Comparison of ENCODE assay signal across 1 cellular context in genomic region chr17:44095647-44096496, GRCh38.
TF ChIP-seq lines count a peak whose summit lies in the region.

No MANE protein-coding gene starts in this region.

TF ChIP-seq in K562, 482 proteins besides CTCF, POLR2A, EP300 and RAD21 (continued from another document and continues in another):
- no peak for TF ChIP-seq ATF6 (CRISPR knock-in tag; IDR thresholded peaks at IDR 0.05)
- peak in 1 of 2 experiments; percentile 57; a peak in 1 of 4 replicates for TF ChIP-seq NONO (IDR thresholded peaks at IDR 0.05; ENCODE audit: low read depth in 2 of 2, low read length in 1 of 2)
- TF ChIP-seq CHD7 (IDR thresholded peaks at IDR 0.05; ENCODE audit: low read depth, low read length): no peak
- TF ChIP-seq MGA (IDR thresholded peaks at IDR 0.05): no peak; the same call in 1 of the 2 replicates
- TF ChIP-seq RBM25 (IDR thresholded peaks at IDR 0.05; ENCODE audit: low read depth, low read length, severe bottlenecking): no peak
- no peak for TF ChIP-seq FIP1L1 (IDR thresholded peaks at IDR 0.05; ENCODE audit: low read depth, low read length, poor library complexity, severe bottlenecking)
- TF ChIP-seq MXI1 (IDR thresholded peaks at IDR 0.05; ENCODE audit: low read depth, low read length): no peak; the same call in 1 of the 2 replicates
- TF ChIP-seq NCOR1 (IDR thresholded peaks at IDR 0.05): peak; percentile 79
- TF ChIP-seq RNF2 (IDR thresholded peaks at IDR 0.05): peak; percentile 89; the same call in 1 of the 2 replicates
- TF ChIP-seq MTA2 (IDR thresholded peaks at IDR 0.05; ENCODE audit: low read depth): 0 out of 2 replicates have a peak, but pooled peaks have one; percentile 26
- no peak for TF ChIP-seq TEAD2 (tag; IDR thresholded peaks at IDR 0.05)
- TF ChIP-seq L3MBTL2 (IDR thresholded peaks at IDR 0.05): peak; percentile 60; the same call in 1 of the 2 replicates
- TF ChIP-seq U2AF2 (optimal IDR thresholded peaks at IDR 0.05; ENCODE audit: low read depth, low read length): no peak
- no peak for TF ChIP-seq FOXA1 (IDR thresholded peaks at IDR 0.05; ENCODE audit: borderline replicate concordance)
- TF ChIP-seq ZNF668 (CRISPR knock-in tag; IDR thresholded peaks at IDR 0.05): no peak
- TF ChIP-seq TARDBP (IDR thresholded peaks at IDR 0.05): no peak
- peak; percentile 91 for TF ChIP-seq MEF2A (IDR thresholded peaks at IDR 0.05; ENCODE audit: control insufficient read depth, low read depth, low read length)
- no peak for TF ChIP-seq CC2D1A (IDR thresholded peaks at IDR 0.05)
- TF ChIP-seq ZNF778 (CRISPR knock-in tag; IDR thresholded peaks at IDR 0.05): no peak
- TF ChIP-seq TEAD1 (CRISPR knock-in tag; IDR thresholded peaks at IDR 0.05): peak in 1 of 2 experiments; percentile 42; a peak in 1 of 4 replicates
- TF ChIP-seq ZFPM2 (CRISPR knock-in tag; IDR thresholded peaks at IDR 0.05): no peak
- TF ChIP-seq SMAD1 (IDR thresholded peaks at IDR 0.05; ENCODE audit: low read depth, low read length, partially characterized antibody): no peak
- TF ChIP-seq RB1 (IDR thresholded peaks at IDR 0.05; ENCODE audit: low read depth): peak; percentile 25; the same call in 1 of the 2 replicates
- TF ChIP-seq PPARD (CRISPR knock-in tag; IDR thresholded peaks at IDR 0.05): no peak
- no peak for TF ChIP-seq SLC30A9 (CRISPR knock-in tag; IDR thresholded peaks at IDR 0.05)
- TF ChIP-seq XRCC3 (IDR thresholded peaks at IDR 0.05): no peak
- 0 out of 2 replicates have a peak, but pooled peaks have one; percentile 7 for TF ChIP-seq MBD2 (IDR thresholded peaks at IDR 0.05; ENCODE audit: borderline replicate concordance, low read depth)
- 0 out of 4 replicates have a peak, but pooled peaks of 1 of the 2 experiments have one; percentile 14 for TF ChIP-seq NRF1 (conservative IDR thresholded peaks at IDR 0.05 in 1 of 2, IDR thresholded peaks at IDR 0.05 in 1 of 2)
- peak; percentile 19 to 55; a peak in 1 of 4 replicates for TF ChIP-seq FOXK2 (conservative IDR thresholded peaks at IDR 0.05 in 1 of 2, IDR thresholded peaks at IDR 0.05 in 1 of 2; ENCODE audit: low read depth in 2 of 2)
- no peak; a peak in 1 of 3 replicates for TF ChIP-seq CBX3 (IDR thresholded peaks at IDR 0.05; ENCODE audit: borderline replicate concordance in 1 of 2, low read length in 2 of 2)
- no peak for TF ChIP-seq ZFP1 (CRISPR knock-in tag; IDR thresholded peaks at IDR 0.05)
- no peak for TF ChIP-seq TOE1 (IDR thresholded peaks at IDR 0.05; ENCODE audit: borderline replicate concordance)
- no peak for TF ChIP-seq TOE1 (CRISPR knock-in tag; IDR thresholded peaks at IDR 0.05; ENCODE audit: borderline replicate concordance, low read depth)
- TF ChIP-seq ZNF561 (CRISPR knock-in tag; conservative IDR thresholded peaks at IDR 0.05): no peak
- TF ChIP-seq ARID1B (IDR thresholded peaks at IDR 0.05): peak; percentile 77
